14 cellular contexts compared by ENCODE assay signal in the genomic region with DNA sequence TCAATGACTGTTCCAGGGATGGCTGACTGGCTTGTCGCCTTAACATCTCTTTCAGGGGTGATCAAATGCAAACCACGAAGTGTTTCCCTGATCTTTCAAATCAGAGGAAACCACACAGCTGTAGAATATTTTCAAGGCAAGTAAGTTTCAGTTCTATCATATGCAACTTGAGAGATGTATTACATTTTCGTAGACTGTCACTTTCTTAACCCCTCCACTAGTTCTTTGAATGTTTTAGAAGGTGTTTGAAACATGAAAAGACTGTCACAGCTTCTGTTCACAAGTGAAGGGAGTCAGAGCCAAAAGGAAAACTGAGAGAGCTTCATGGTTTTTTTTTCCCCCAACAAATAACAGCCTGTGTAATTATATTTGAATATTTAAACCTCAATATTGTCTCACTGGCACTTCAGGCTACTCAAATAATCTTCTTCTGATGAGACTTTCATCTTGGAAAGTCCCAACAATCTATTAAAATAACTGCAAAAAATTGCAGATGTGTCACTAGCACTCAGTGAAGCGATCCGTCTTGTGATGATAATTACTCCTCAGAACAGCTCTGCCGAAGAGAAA. TPM values are rescaled to one million over a fixed set of nuclear protein-coding genes. Genes with fewer than 3 reads are reported as not detected.
DNase-seq lines count a peak whose midpoint lies in the region; ATAC-seq and TF ChIP-seq lines count a peak whose summit lies in the region.
"Had no signal": no experiment of that assay in that cellular context is flagged by ENCODE, and none has a peak within 500 bp of the region (broad histone marks: within the 10 kb centered on the region; RNA-seq: fewer than 3 reads in every experiment).

No MANE protein-coding gene starts in this region.

- intact Hi-C loops in thyroid gland (cut with DNase I) (no loop called here), lower leg skin (cut with DNase I; ENCODE audit: low total_unique reads) (no loop called here), posterior cingulate gyrus (cut with DNase I) (no loop called here)

- no peaks in the 10 kb centered on the region for H3K36me3 ChIP-seq in thyroid gland

- TF ChIP-seq POLR2A in thyroid gland (IDR thresholded peaks at IDR 0.05): no peak
- TF ChIP-seq POLR2A in lower leg skin (IDR thresholded peaks at IDR 0.05): no peak

- H3K4me1 Mint-ChIP-seq in activated naive CD8-positive, alpha-beta T cell treated with anti-CD3 and anti-CD28 coated beads for 36 hours: peaks cover 18% of the 10 kb centered on the region

- no peak overlapping the region for H3K4me3 ChIP-seq in thyroid gland (replicated peaks in 1 of 3)
- no peak overlapping the region for H3K4me3 ChIP-seq in lower leg skin (ENCODE audit: low read depth, poor library complexity, severe bottlenecking)
- H3K4me3 ChIP-seq: skin epidermis had no signal

- peak; percentile 69 for ATAC-seq in GM19463 (IDR thresholded peaks at IDR 0.05; ENCODE audit: unreplicated experiment)
- ATAC-seq in HG03045 (IDR thresholded peaks at IDR 0.05; ENCODE audit: unreplicated experiment): peak; percentile 56

- H3K9me3 ChIP-seq in thyroid gland: no peaks in the 10 kb centered on the region

- H3K27me3 ChIP-seq in thyroid gland: no peaks in the 10 kb centered on the region

- in situ Hi-C loops in GM13977 (cut with MboI; ENCODE audit: low pct_unique_long_range_greater_than_20kb, low sequenced_read_pairs, unreplicated experiment): no loop called here

- DNase-seq in GM13977 (ENCODE audit: low spot score) (peak; percentile 49), glomerular visceral epithelial cell (ENCODE audit: extremely low spot score) (no peak), thyroid gland (no peak), lower leg skin (ENCODE audit: low spot score in 2 of 2) (no peak), posterior cingulate gyrus (no peak)
- no peak for DNase-seq in activated naive CD8-positive, alpha-beta T cell treated with anti-CD3 and anti-CD28 coated beads for 36 hours
- DNase-seq: activated naive CD4-positive, alpha-beta T cell treated with Interleukin-2 at 50 U/mL for 16 hours; mammary epithelial cell; NCI-H2081 had no signal

- 54 to 58% methylated on average over 6 of the region's 6 CpGs for WGBS in thyroid gland, 2 donors
- WGBS in lower leg skin, 2 donors: 43 to 59% methylated on average over 6 of the region's 6 CpGs

- H3K36me3 Mint-ChIP-seq in activated naive CD8-positive, alpha-beta T cell treated with anti-CD3 and anti-CD28 coated beads for 36 hours: no peaks in the 10 kb centered on the region

- peak overlapping the region; percentile 62 for H3K27ac Mint-ChIP-seq in activated naive CD8-positive, alpha-beta T cell treated with anti-CD3 and anti-CD28 coated beads for 36 hours
- H3K27ac Mint-ChIP-seq: dendritic cell treated with granulocyte-macrophage colony-stimulating factor and Interleukin-4, amounts not matched to agents 40 ng/mL and 50 ng/mL, for 4 days had no signal

- H3K27me3 Mint-ChIP-seq in activated naive CD8-positive, alpha-beta T cell treated with anti-CD3 and anti-CD28 coated beads for 36 hours: peaks cover 15% of the 10 kb centered on the region

- H3K4me3 Mint-ChIP-seq in activated naive CD8-positive, alpha-beta T cell treated with anti-CD3 and anti-CD28 coated beads for 36 hours: peak overlapping the region; percentile 23
- H3K4me3 Mint-ChIP-seq: dendritic cell treated with granulocyte-macrophage colony-stimulating factor and Interleukin-4, amounts not matched to agents 40 ng/mL and 50 ng/mL, for 4 days had no signal

- no peak for TF ChIP-seq CTCF in GM13977 (IDR thresholded peaks at IDR 0.05; ENCODE audit: extremely low read depth, insufficient read depth, missing control alignments)
- TF ChIP-seq CTCF in thyroid gland (IDR thresholded peaks at IDR 0.05): no peak
- TF ChIP-seq CTCF in lower leg skin (IDR thresholded peaks at IDR 0.05): no peak

- H3K9me3 Mint-ChIP-seq in activated naive CD8-positive, alpha-beta T cell treated with anti-CD3 and anti-CD28 coated beads for 36 hours: no peaks in the 10 kb centered on the region
- H3K9me3 Mint-ChIP-seq: dendritic cell treated with granulocyte-macrophage colony-stimulating factor and Interleukin-4, amounts not matched to agents 40 ng/mL and 50 ng/mL, for 4 days had no signal

- H3K27ac ChIP-seq in thyroid gland: no peak overlapping the region
- H3K27ac ChIP-seq: RWPE1, skin epidermis had no signal

- peaks cover 0 to 10% of the 10 kb centered on the region in 2 donors for H3K4me1 ChIP-seq in thyroid gland

RNA-seq across cellular contexts. Expression of a gene that starts 25.9 kb away (rescaled TPM):
- 10 to 100 TPM; 20.4 to 23.6 TPM for total RNA-seq in activated naive CD8-positive, alpha-beta T cell treated with anti-CD3 and anti-CD28 coated beads for 36 hours
- 100 to 1,000 TPM in 3 of 4 donors, 10 to 100 TPM in 1; 87.8 to 147 (median 116) TPM for total RNA-seq in thyroid gland
- 10 to 100 TPM; 44.0 to 80.5 (median 49.1) TPM for total RNA-seq in lower leg skin
